Comparison of ENCODE assay signal across 1 cellular context in genomic region chr19:2475018-2475701, GRCh38.
A peak's percentile ranks its signal among the peaks of the same experiment; 100 is the strongest.
TF ChIP-seq lines count a peak whose summit lies in the region.

No MANE protein-coding gene starts in this region.

TF ChIP-seq in HepG2, 621 proteins besides CTCF, POLR2A, EP300 and RAD21 (continued from another document and continues in another):
- no peak for TF ChIP-seq ZNF710 (CRISPR knock-in tag; IDR thresholded peaks at IDR 0.05; ENCODE audit: borderline replicate concordance)
- no peak for TF ChIP-seq ZNF615 (CRISPR knock-in tag; IDR thresholded peaks at IDR 0.05; ENCODE audit: borderline replicate concordance)
- no peak for TF ChIP-seq PBX2 (CRISPR knock-in tag; IDR thresholded peaks at IDR 0.05)
- no peak for TF ChIP-seq THRA (CRISPR knock-in tag; IDR thresholded peaks at IDR 0.05; ENCODE audit: borderline replicate concordance)
- TF ChIP-seq ZNF121 (CRISPR knock-in tag; IDR thresholded peaks at IDR 0.05), result no peak
- no peak for TF ChIP-seq ZNF576 (CRISPR knock-in tag; IDR thresholded peaks at IDR 0.05)
- TF ChIP-seq PRDM15 (CRISPR knock-in tag; IDR thresholded peaks at IDR 0.05), result no peak
- no peak for TF ChIP-seq ZNF44 (CRISPR knock-in tag; IDR thresholded peaks at IDR 0.05)
- TF ChIP-seq ZNF577 (CRISPR knock-in tag; IDR thresholded peaks at IDR 0.05; ENCODE audit: borderline replicate concordance, low read depth), result no peak
- TF ChIP-seq ZNF317 (CRISPR knock-in tag; IDR thresholded peaks at IDR 0.05), result no peak
- no peak for TF ChIP-seq ZZZ3 (CRISPR knock-in tag; IDR thresholded peaks at IDR 0.05; ENCODE audit: borderline replicate concordance)
- TF ChIP-seq ATF3 (CRISPR knock-in tag; IDR thresholded peaks at IDR 0.05), result no peak
- no peak; the same call in 1 of the 2 replicates for TF ChIP-seq BRD4 (CRISPR knock-in tag; IDR thresholded peaks at IDR 0.05)
- TF ChIP-seq ZFX (CRISPR knock-in tag; IDR thresholded peaks at IDR 0.05; ENCODE audit: low read depth), result peak; percentile 33; the same call in 1 of the 2 replicates
- no peak for TF ChIP-seq ZFP36L2 (CRISPR knock-in tag; IDR thresholded peaks at IDR 0.05)
- TF ChIP-seq ELF1 (CRISPR knock-in tag; IDR thresholded peaks at IDR 0.05), result no peak
- TF ChIP-seq ZNF891 (CRISPR knock-in tag; IDR thresholded peaks at IDR 0.05), result no peak
- peak; percentile 73 for TF ChIP-seq HDAC1 (CRISPR knock-in tag; IDR thresholded peaks at IDR 0.05)
- no peak for TF ChIP-seq MED8 (CRISPR knock-in tag; IDR thresholded peaks at IDR 0.05; ENCODE audit: insufficient replicate concordance)
- no peak for TF ChIP-seq CSRNP1 (CRISPR knock-in tag; IDR thresholded peaks at IDR 0.05)
- 0 out of 2 replicates have a peak, but pooled peaks have one; percentile 1 for TF ChIP-seq PHF21A (CRISPR knock-in tag; IDR thresholded peaks at IDR 0.05)
- no peak for TF ChIP-seq ZNF362 (CRISPR knock-in tag; IDR thresholded peaks at IDR 0.05; ENCODE audit: borderline replicate concordance)
- no peak for TF ChIP-seq THAP8 (CRISPR knock-in tag; IDR thresholded peaks at IDR 0.05; ENCODE audit: borderline replicate concordance)
- no peak for TF ChIP-seq ZFP90 (CRISPR knock-in tag; IDR thresholded peaks at IDR 0.05; ENCODE audit: borderline replicate concordance)
- no peak for TF ChIP-seq PBX3 (CRISPR knock-in tag; IDR thresholded peaks at IDR 0.05; ENCODE audit: borderline replicate concordance)
- TF ChIP-seq KLF16 (CRISPR knock-in tag; IDR thresholded peaks at IDR 0.05), result no peak
- no peak for TF ChIP-seq HCFC1 (IDR thresholded peaks at IDR 0.05; ENCODE audit: low read depth, low read length)
- no peak for TF ChIP-seq SMAD9 (CRISPR knock-in tag; IDR thresholded peaks at IDR 0.05)
- peak; percentile 31; the same call in 1 of the 2 replicates for TF ChIP-seq MXD3 (CRISPR knock-in tag; IDR thresholded peaks at IDR 0.05)
- peak; percentile 21; the same call in 1 of the 2 replicates for TF ChIP-seq ZNF770 (CRISPR knock-in tag; IDR thresholded peaks at IDR 0.05)
- no peak for TF ChIP-seq MAZ (IDR thresholded peaks at IDR 0.05; ENCODE audit: borderline replicate concordance, low read depth, low read length)
- no peak for TF ChIP-seq MAZ (CRISPR knock-in tag; IDR thresholded peaks at IDR 0.05; ENCODE audit: low read depth)
- TF ChIP-seq ZNF335 (CRISPR knock-in tag; IDR thresholded peaks at IDR 0.05), result no peak
- peak; percentile 35; the same call in 1 of the 2 replicates for TF ChIP-seq YEATS4 (CRISPR knock-in tag; IDR thresholded peaks at IDR 0.05; ENCODE audit: borderline replicate concordance)
- no peak for TF ChIP-seq SAFB2 (CRISPR knock-in tag; IDR thresholded peaks at IDR 0.05; ENCODE audit: borderline replicate concordance, low read depth)
- TF ChIP-seq GLI4 (CRISPR knock-in tag; IDR thresholded peaks at IDR 0.05; ENCODE audit: borderline replicate concordance), result no peak
- TF ChIP-seq CC2D1A (CRISPR knock-in tag; IDR thresholded peaks at IDR 0.05), result no peak
- TF ChIP-seq ZBTB1 (CRISPR knock-in tag; IDR thresholded peaks at IDR 0.05; ENCODE audit: borderline replicate concordance), result no peak
- TF ChIP-seq ZNF512B (CRISPR knock-in tag; IDR thresholded peaks at IDR 0.05; ENCODE audit: borderline replicate concordance), result no peak
